ENCODE assay signal across 14 cellular contexts in the genomic region with DNA sequence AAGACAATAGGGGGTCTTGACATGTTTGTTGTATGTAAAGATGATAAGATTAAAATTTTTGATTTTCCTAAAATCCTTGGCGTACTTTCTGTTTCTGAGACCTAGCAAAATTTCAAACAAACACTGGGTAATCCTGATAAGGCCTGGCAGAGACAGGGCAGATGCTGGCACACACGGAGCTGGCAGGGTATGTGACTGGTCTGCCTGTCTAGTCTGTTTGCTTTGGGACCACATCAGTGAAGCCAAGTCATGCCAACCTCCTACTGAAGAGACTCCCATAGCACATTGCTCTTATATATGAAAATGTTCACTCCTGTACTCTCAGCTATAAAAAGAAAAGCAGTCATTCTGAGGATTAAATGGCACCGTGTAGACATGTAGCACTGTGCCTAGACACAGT.
"Had no signal": no experiment of that assay in that cellular context is flagged by ENCODE, and none has a peak within 500 bp of the region (broad histone marks: within the 10 kb centered on the region; RNA-seq: fewer than 3 reads in every experiment).

No MANE protein-coding gene starts in this region.

- H3K27me3 Mint-ChIP-seq: central memory CD8-positive, alpha-beta T cell had no signal

- H3K4me3 ChIP-seq: adrenal gland, thyroid gland had no signal

- H3K4me1 ChIP-seq: thyroid gland had no signal

- H3K27ac Mint-ChIP-seq: activated naive CD4-positive, alpha-beta T cell treated with anti-CD3 and anti-CD28 coated beads for 36 hours; nephron had no signal

- FAIRE-seq: urothelium cell line had no signal

- H3K27me3 ChIP-seq: adrenal gland, thyroid gland had no signal

- H3K4me3 Mint-ChIP-seq: activated naive CD4-positive, alpha-beta T cell treated with anti-CD3 and anti-CD28 coated beads for 36 hours; central memory CD8-positive, alpha-beta T cell; nephron had no signal

- DNase-seq: activated CD4-positive, alpha-beta T cell treated with anti-CD3 and anti-CD28 coated beads for 1 hour; activated CD4-positive, alpha-beta T cell treated with anti-CD3 and anti-CD28 coated beads, Interleukin-2, amount 50 U/mL, for 48 hours; activated CD8-positive, alpha-beta memory T cell treated with anti-CD3 and anti-CD28 coated beads, Interleukin-2, amount 50 U/mL, for 48 hours; activated naive CD4-positive, alpha-beta T cell treated with anti-CD3 and anti-CD28 coated beads for 36 hours; cortex of kidney; left cardiac atrium; mesenchymal stem cell; stimulated activated CD4-positive, alpha-beta T cell treated with anti-CD3 and anti-CD28 coated beads, Interleukin-15, amount 100 ng/mL, for 24 hours; stimulated activated CD4-positive, alpha-beta T cell treated with anti-CD3 and anti-CD28 coated beads, Interleukin-4, amount 100 ng/mL, for 4 hours; thyroid gland had no signal

- H3K9me3 Mint-ChIP-seq: activated naive CD4-positive, alpha-beta T cell treated with anti-CD3 and anti-CD28 coated beads for 36 hours; central memory CD8-positive, alpha-beta T cell; nephron had no signal

- H3K27ac ChIP-seq: adrenal gland, thyroid gland had no signal

- H3K4me1 Mint-ChIP-seq: central memory CD8-positive, alpha-beta T cell had no signal

- H3K9me3 ChIP-seq: adrenal gland, thyroid gland had no signal
